In genomic region chr1:47225430-47226100, GRCh38 we compare ENCODE assay signal across 8 cellular contexts. TPM values are rescaled to one million over a fixed set of nuclear protein-coding genes. Genes with fewer than 3 reads are reported as not detected.
A peak's percentile ranks its signal among the peaks of the same experiment; 100 is the strongest.
DNase-seq lines count a peak whose midpoint lies in the region; ATAC-seq and TF ChIP-seq lines count a peak whose summit lies in the region.

No MANE protein-coding gene starts in this region.

- CTCF ChIA-PET in activated CD8-positive, alpha-beta T cell treated with anti-CD3 and anti-CD28 coated beads for 36 hours (lab: Charles Lee), result no interaction called here

- H3K27me3 Mint-ChIP-seq in activated CD8-positive, alpha-beta T cell treated with anti-CD3 and anti-CD28 coated beads for 36 hours, result peaks cover 47% of the 10 kb centered on the region

- H3K27ac Mint-ChIP-seq in activated CD8-positive, alpha-beta T cell treated with anti-CD3 and anti-CD28 coated beads for 36 hours, result no peak overlapping the region
- H3K27ac Mint-ChIP-seq in stimulated activated effector memory CD8-positive, alpha-beta T cell treated with anti-CD3 and anti-CD28 coated beads, Interleukin-12 subunit alpha, Interleukin-12 subunit beta, amount 100 ng/mL, for 72 hours, result no peak overlapping the region

- POLR2A ChIA-PET in activated CD8-positive, alpha-beta T cell treated with anti-CD3 and anti-CD28 coated beads for 36 hours (lab: Charles Lee), result interaction anchor here (1.4 kb wide), 1 partner anchor 12 kb away, joined by 3 read pairs; no protein-coding TSS in a partner anchor

- H3K36me3 Mint-ChIP-seq in activated CD8-positive, alpha-beta T cell treated with anti-CD3 and anti-CD28 coated beads for 36 hours (ENCODE audit: low read depth), result no peaks in the 10 kb centered on the region
- H3K36me3 Mint-ChIP-seq in stimulated activated effector memory CD8-positive, alpha-beta T cell treated with anti-CD3 and anti-CD28 coated beads, Interleukin-12 subunit alpha, Interleukin-12 subunit beta, amount 100 ng/mL, for 72 hours, result no peaks in the 10 kb centered on the region

- peak; percentile 13 for DNase-seq in NCI-H2196 (lab: John Stamatoyannopoulos, UW; ENCODE audit: unreplicated experiment)
- no peak for DNase-seq in NCI-H2196 treated with DMSO at 0.1 percent for 48 hours (lab: John Stamatoyannopoulos, UW; ENCODE audit: unreplicated experiment)
- DNase-seq in activated CD8-positive, alpha-beta T cell treated with anti-CD3 and anti-CD28 coated beads for 36 hours, result no peak
- peak; percentile 30 for DNase-seq in iPS-NIHi7 (ENCODE audit: extremely low spot score)
- no peak for DNase-seq in stimulated activated effector memory CD8-positive, alpha-beta T cell treated with anti-CD3 and anti-CD28 coated beads, Interleukin-12 subunit alpha, Interleukin-12 subunit beta, amount 100 ng/mL, for 72 hours (ENCODE audit: low spot score in 2 of 2)
- DNase-seq in dedifferentiated amniotic fluid mesenchymal stem cell (ENCODE audit: extremely low spot score), result no peak
- DNase-seq in stimulated activated CD4-positive, alpha-beta T cell treated with anti-CD3 and anti-CD28 coated beads, Interleukin-4, amount 100 ng/mL, for 4 hours, result no peak
- no peak for DNase-seq in stimulated activated CD4-positive, alpha-beta T cell treated with anti-CD3 and anti-CD28 coated beads, Interleukin-12 subunit alpha, Interleukin-12 subunit beta, amount 100 ng/mL, for 4 hours

- H3K9me3 Mint-ChIP-seq in activated CD8-positive, alpha-beta T cell treated with anti-CD3 and anti-CD28 coated beads for 36 hours, result no peaks in the 10 kb centered on the region
- no peaks in the 10 kb centered on the region for H3K9me3 Mint-ChIP-seq in stimulated activated effector memory CD8-positive, alpha-beta T cell treated with anti-CD3 and anti-CD28 coated beads, Interleukin-12 subunit alpha, Interleukin-12 subunit beta, amount 100 ng/mL, for 72 hours

- ATAC-seq in activated CD8-positive, alpha-beta T cell treated with anti-CD3 and anti-CD28 coated beads for 36 hours, result peak; percentile 35
- ATAC-seq in stimulated activated effector memory CD8-positive, alpha-beta T cell treated with anti-CD3 and anti-CD28 coated beads, Interleukin-12 subunit alpha, Interleukin-12 subunit beta, amount 100 ng/mL, for 72 hours, result peak; percentile 6

- H3K4me3 Mint-ChIP-seq in activated CD8-positive, alpha-beta T cell treated with anti-CD3 and anti-CD28 coated beads for 36 hours, result no peak overlapping the region
- no peak overlapping the region for H3K4me3 Mint-ChIP-seq in stimulated activated effector memory CD8-positive, alpha-beta T cell treated with anti-CD3 and anti-CD28 coated beads, Interleukin-12 subunit alpha, Interleukin-12 subunit beta, amount 100 ng/mL, for 72 hours

- H3K4me1 Mint-ChIP-seq in activated CD8-positive, alpha-beta T cell treated with anti-CD3 and anti-CD28 coated beads for 36 hours (ENCODE audit: low read depth), result peaks cover 11% of the 10 kb centered on the region
- peaks cover 17% of the 10 kb centered on the region for H3K4me1 Mint-ChIP-seq in stimulated activated effector memory CD8-positive, alpha-beta T cell treated with anti-CD3 and anti-CD28 coated beads, Interleukin-12 subunit alpha, Interleukin-12 subunit beta, amount 100 ng/mL, for 72 hours

- TF ChIP-seq CTCF in activated CD8-positive, alpha-beta T cell treated with anti-CD3 and anti-CD28 coated beads for 36 hours (IDR thresholded peaks at IDR 0.05), result no peak

- intact Hi-C loops in activated CD8-positive, alpha-beta T cell treated with anti-CD3 and anti-CD28 coated beads for 36 hours (cut with micrococcal nuclease), result no loop called here

RNA-seq across cellular contexts. Expression of gene TAL1, which starts 6.5 kb away (rescaled TPM):
- not detected for total RNA-seq in activated CD8-positive, alpha-beta T cell treated with anti-CD3 and anti-CD28 coated beads for 36 hours

RNA-seq across cellular contexts. Expression of gene PDZK1IP1, which starts 35.7 kb away (rescaled TPM):
- not detected for total RNA-seq in activated CD8-positive, alpha-beta T cell treated with anti-CD3 and anti-CD28 coated beads for 36 hours

Comparison
In these comparisons a context has a peak if more than half of its experiments do, and no peak if none do; other contexts are left out.
1. DNase-seq: peak in NCI-H2196 (single experiment) and iPS-NIHi7 (single experiment); none in NCI-H2196 treated with DMSO at 0.1 percent for 48 hours (single experiment), activated CD8-positive, alpha-beta T cell treated with anti-CD3 and anti-CD28 coated beads for 36 hours (single experiment), stimulated activated effector memory CD8-positive, alpha-beta T cell treated with anti-CD3 and anti-CD28 coated beads, Interleukin-12 subunit alpha, Interleukin-12 subunit beta, amount 100 ng/mL, for 72 hours (0 of 2), dedifferentiated amniotic fluid mesenchymal stem cell (single experiment), stimulated activated CD4-positive, alpha-beta T cell treated with anti-CD3 and anti-CD28 coated beads, Interleukin-4, amount 100 ng/mL, for 4 hours (0 of 2) and stimulated activated CD4-positive, alpha-beta T cell treated with anti-CD3 and anti-CD28 coated beads, Interleukin-12 subunit alpha, Interleukin-12 subunit beta, amount 100 ng/mL, for 4 hours (single experiment).